Comparison of ENCODE assay signal across 13 cellular contexts in the genomic region with DNA sequence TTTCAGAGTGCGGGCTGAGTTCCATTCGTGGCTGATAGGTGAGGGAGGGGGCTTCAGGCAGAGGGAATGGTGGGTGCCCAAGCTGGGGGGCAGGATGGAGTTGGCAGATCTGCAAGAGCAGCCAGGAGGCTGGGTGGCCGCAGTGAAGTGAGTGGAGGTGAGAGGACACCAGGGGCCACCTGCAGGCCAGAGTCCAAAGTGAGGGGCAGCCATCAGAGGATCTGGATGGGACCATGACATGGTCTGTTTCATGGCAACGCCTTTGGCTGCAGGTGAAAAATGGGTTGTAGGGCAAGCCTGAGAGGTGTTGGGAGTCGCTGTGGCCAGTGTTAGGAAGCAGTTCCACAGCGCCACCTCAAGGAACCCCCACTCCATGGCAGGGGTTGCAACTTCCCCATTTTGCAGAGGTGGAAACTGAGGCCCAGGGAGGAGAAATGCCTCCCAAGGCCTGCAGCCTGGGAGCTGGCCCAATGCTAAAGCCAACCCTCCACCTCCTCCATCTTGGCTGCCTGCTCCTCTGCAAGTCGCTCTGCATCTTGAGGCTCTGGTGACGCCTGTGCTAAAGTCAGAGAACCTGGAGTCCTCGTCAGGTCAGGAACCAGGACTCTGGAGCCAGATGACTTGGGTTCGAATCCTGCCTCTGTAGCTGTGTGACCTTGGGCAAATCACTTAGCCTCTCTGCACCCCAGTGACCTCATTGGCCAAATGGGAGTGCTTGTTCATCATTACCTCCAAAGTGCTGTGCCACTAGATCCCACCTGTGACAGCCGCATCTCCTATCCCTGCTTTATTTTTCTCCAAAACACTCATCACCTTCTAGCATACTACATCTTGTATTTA.
A peak's percentile ranks its signal among the peaks of the same experiment; 100 is the strongest.
DNase-seq lines count a peak whose midpoint lies in the region; ATAC-seq and TF ChIP-seq lines count a peak whose summit lies in the region.
"Had no signal": no experiment of that assay in that cellular context is flagged by ENCODE, and none has a peak within 500 bp of the region (broad histone marks: within the 10 kb centered on the region; RNA-seq: fewer than 3 reads in every experiment).

No MANE protein-coding gene starts in this region.

- no peaks in the 10 kb centered on the region for H3K36me3 Mint-ChIP-seq in activated naive CD8-positive, alpha-beta T cell
- no peaks in the 10 kb centered on the region for H3K36me3 Mint-ChIP-seq in activated naive CD8-positive, alpha-beta T cell treated with anti-CD3 and anti-CD28 coated beads for 36 hours
- H3K36me3 Mint-ChIP-seq in endodermal cell (ENCODE audit: low read depth) (no peaks in the 10 kb centered on the region), type B pancreatic cell (no peaks in the 10 kb centered on the region)
- H3K36me3 Mint-ChIP-seq: naive B cell had no signal

- peaks cover 2% of the 10 kb centered on the region for H3K27me3 Mint-ChIP-seq in activated naive CD8-positive, alpha-beta T cell
- peaks cover 20% of the 10 kb centered on the region for H3K27me3 Mint-ChIP-seq in activated naive CD8-positive, alpha-beta T cell treated with anti-CD3 and anti-CD28 coated beads for 36 hours
- H3K27me3 Mint-ChIP-seq in endodermal cell (ENCODE audit: insufficient read depth) (no peaks in the 10 kb centered on the region), type B pancreatic cell (no peaks in the 10 kb centered on the region)
- peaks cover 39% of the 10 kb centered on the region for H3K27me3 Mint-ChIP-seq in stimulated activated naive CD8-positive, alpha-beta T cell treated with anti-CD3 and anti-CD28 coated beads, Interleukin-15, amount 100 ng/mL, for 72 hours

- no peaks in the 10 kb centered on the region for H3K9me3 ChIP-seq in endodermal cell (ENCODE audit: control insufficient read depth, low read length)
- H3K9me3 ChIP-seq: HAP-1, SJCRH30 had no signal

- H3K4me1 Mint-ChIP-seq in activated naive CD8-positive, alpha-beta T cell (ENCODE audit: low read depth), result peaks cover 20% of the 10 kb centered on the region
- H3K4me1 Mint-ChIP-seq in activated naive CD8-positive, alpha-beta T cell treated with anti-CD3 and anti-CD28 coated beads for 36 hours, result peaks cover 28% of the 10 kb centered on the region
- H3K4me1 Mint-ChIP-seq in endodermal cell, result no peaks in the 10 kb centered on the region
- peaks cover 16% of the 10 kb centered on the region for H3K4me1 Mint-ChIP-seq in type B pancreatic cell (ENCODE audit: unreplicated experiment)
- peaks cover 63% of the 10 kb centered on the region for H3K4me1 Mint-ChIP-seq in stimulated activated naive CD8-positive, alpha-beta T cell treated with anti-CD3 and anti-CD28 coated beads, Interleukin-15, amount 100 ng/mL, for 72 hours

- H3K9me3 Mint-ChIP-seq in activated naive CD8-positive, alpha-beta T cell (ENCODE audit: low read depth), result no peaks in the 10 kb centered on the region
- H3K9me3 Mint-ChIP-seq in activated naive CD8-positive, alpha-beta T cell treated with anti-CD3 and anti-CD28 coated beads for 36 hours, result no peaks in the 10 kb centered on the region
- H3K9me3 Mint-ChIP-seq in endodermal cell (no peaks in the 10 kb centered on the region), type B pancreatic cell (no peaks in the 10 kb centered on the region)
- H3K9me3 Mint-ChIP-seq in stimulated activated naive CD8-positive, alpha-beta T cell treated with anti-CD3 and anti-CD28 coated beads, Interleukin-15, amount 100 ng/mL, for 72 hours, result no peaks in the 10 kb centered on the region
- H3K9me3 Mint-ChIP-seq: naive B cell had no signal

- no peak overlapping the region for H3K27ac ChIP-seq in endodermal cell (ENCODE audit: low read depth, low read length)
- H3K27ac ChIP-seq: C4-2B, SJCRH30 had no signal

- TF ChIP-seq CTCF in endodermal cell (conservative IDR thresholded peaks at IDR 0.05) (peak; percentile 66), type B pancreatic cell (conservative IDR thresholded peaks at IDR 0.05) (peak; percentile 22)

- H3K36me3 ChIP-seq in endodermal cell (ENCODE audit: control insufficient read depth, insufficient read depth, low read length), result no peaks in the 10 kb centered on the region
- H3K36me3 ChIP-seq: HAP-1, SJCRH30 had no signal

- H3K27me3 ChIP-seq in endodermal cell (ENCODE audit: control insufficient read depth, insufficient read depth, low read length, poor library complexity, severe bottlenecking), result no peaks in the 10 kb centered on the region

- 86 to 94% methylated on average over 8 to 11 of the region's 11 CpGs for WGBS in endodermal cell (ENCODE audit: insufficient coverage in 1 of 2, insufficient read length in 1 of 2), 2 experiments

- no peak overlapping the region for H3K4me3 ChIP-seq in endodermal cell (ENCODE audit: low read length)
- H3K4me3 ChIP-seq: HAP-1, SJCRH30 had no signal

- no peak overlapping the region for H3K9ac ChIP-seq in endodermal cell (ENCODE audit: extremely low read depth, low read length, poor library complexity, severe bottlenecking)

- H3K4me1 ChIP-seq in endodermal cell (ENCODE audit: control insufficient read depth, insufficient read depth, low read length), result no peaks in the 10 kb centered on the region
- H3K4me1 ChIP-seq: HAP-1 had no signal

- DNase-seq in activated naive CD8-positive, alpha-beta T cell treated with anti-CD3 and anti-CD28 coated beads for 36 hours, result no peak
- DNase-seq in NOMO-1 treated with dmso at 0.1 percent for 144 hours (lab: John Stamatoyannopoulos, UW; ENCODE audit: unreplicated experiment) (peak; percentile 11), endodermal cell (peak; percentile 75), type B pancreatic cell (ENCODE audit: extremely low spot score, unreplicated experiment) (no peak), T1000 (lab: John Stamatoyannopoulos, UW) (no peak)
- no peak for DNase-seq in stimulated activated naive CD8-positive, alpha-beta T cell treated with anti-CD3 and anti-CD28 coated beads, Interleukin-15, amount 100 ng/mL, for 72 hours
- DNase-seq: naive B cell, NCI-H2107, SJCRH30 had no signal

- H3K4me3 Mint-ChIP-seq in activated naive CD8-positive, alpha-beta T cell, result no peak overlapping the region
- no peak overlapping the region for H3K4me3 Mint-ChIP-seq in activated naive CD8-positive, alpha-beta T cell treated with anti-CD3 and anti-CD28 coated beads for 36 hours
- H3K4me3 Mint-ChIP-seq in endodermal cell (no peak overlapping the region), type B pancreatic cell (no peak overlapping the region)
- no peak overlapping the region for H3K4me3 Mint-ChIP-seq in stimulated activated naive CD8-positive, alpha-beta T cell treated with anti-CD3 and anti-CD28 coated beads, Interleukin-15, amount 100 ng/mL, for 72 hours
- H3K4me3 Mint-ChIP-seq: naive B cell had no signal

- H3K27ac Mint-ChIP-seq in activated naive CD8-positive, alpha-beta T cell, result peak overlapping the region; percentile 41
- H3K27ac Mint-ChIP-seq in activated naive CD8-positive, alpha-beta T cell treated with anti-CD3 and anti-CD28 coated beads for 36 hours, result no peak overlapping the region
- H3K27ac Mint-ChIP-seq in endodermal cell, result no peak overlapping the region
- no peak overlapping the region for H3K27ac Mint-ChIP-seq in type B pancreatic cell
- H3K27ac Mint-ChIP-seq in stimulated activated naive CD8-positive, alpha-beta T cell treated with anti-CD3 and anti-CD28 coated beads, Interleukin-15, amount 100 ng/mL, for 72 hours, result no peak overlapping the region
- H3K27ac Mint-ChIP-seq: naive B cell had no signal

- no peak for ATAC-seq in stimulated activated naive CD8-positive, alpha-beta T cell treated with anti-CD3 and anti-CD28 coated beads, Interleukin-15, amount 100 ng/mL, for 72 hours
- no peak for ATAC-seq in GM18909 (IDR thresholded peaks at IDR 0.05; ENCODE audit: poor library complexity, unreplicated experiment)

Comparison
In these comparisons a context has a peak if more than half of its experiments do, and no peak if none do; other contexts are left out.
1. DNase-seq: peak in NOMO-1 treated with dmso at 0.1 percent for 144 hours (single experiment) and endodermal cell (single experiment); none in activated naive CD8-positive, alpha-beta T cell treated with anti-CD3 and anti-CD28 coated beads for 36 hours (single experiment), type B pancreatic cell (single experiment), T1000 (single experiment) and stimulated activated naive CD8-positive, alpha-beta T cell treated with anti-CD3 and anti-CD28 coated beads, Interleukin-15, amount 100 ng/mL, for 72 hours (0 of 2).